20 cellular contexts compared by ENCODE assay signal in the genomic region with DNA sequence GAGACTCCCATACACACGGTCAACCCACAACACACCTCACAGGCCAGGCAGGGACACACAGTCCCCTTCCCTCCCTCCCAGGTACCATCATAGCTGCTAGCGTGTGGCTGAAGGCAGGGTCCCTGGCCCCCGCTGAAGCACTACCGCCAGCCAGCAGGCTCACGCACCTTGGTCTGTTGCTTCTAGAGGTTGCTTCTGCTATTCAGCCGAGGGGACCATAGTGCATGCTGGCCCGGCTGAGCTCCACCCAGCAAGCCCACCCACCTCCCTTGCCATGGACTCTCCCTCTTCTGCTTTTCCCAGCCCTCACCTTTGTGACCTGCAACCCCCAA. TPM values are rescaled to one million over a fixed set of nuclear protein-coding genes. Genes with fewer than 3 reads are reported as not detected.
"Had no signal": no experiment of that assay in that cellular context is flagged by ENCODE, and none has a peak within 500 bp of the region (broad histone marks: within the 10 kb centered on the region; RNA-seq: fewer than 3 reads in every experiment).

No MANE protein-coding gene starts in this region.

RNA-seq across cellular contexts. Expression of a gene that starts 38.0 kb away (rescaled TPM):
- total RNA-seq: activated naive CD4-positive, alpha-beta T cell treated with anti-CD3 and anti-CD28 coated beads for 36 hours; activated naive CD4-positive, alpha-beta T cell treated with anti-CD3 and anti-CD28 coated beads, Interleukin-2, amount 50 U/mL, for 72 hours; activated naive CD8-positive, alpha-beta T cell treated with anti-CD3 and anti-CD28 coated beads for 36 hours; activated naive CD8-positive, alpha-beta T cell treated with anti-CD3 and anti-CD28 coated beads, Interleukin-2, amount 10 ng/mL, durations not matched to agents 7 days and 5 days; activated T-cell treated with anti-CD3 and anti-CD28 coated beads, Interleukin-2, amount 50 U/mL, for 4 hours; activated T-cell treated with anti-CD3 and anti-CD28 coated beads, Interleukin-2, amount 50 U/mL, for 72 hours; activated T-helper 1 cell treated with anti-CD3 and anti-CD28 coated beads, Interleukin-12 subunit alpha, Interleukin-12 subunit beta, Interleukin-2, Interleukin-4 antibody, amounts not matched to agents 30 ng/mL and 10 ng/mL and 1 ng/mL, durations not matched to agents 14 hours and 24 hours and 36 hours; activated T-helper 17 cell treated with anti-CD3 and anti-CD28 coated beads, Interleukin-2, amount 50 U/mL, for 72 hours; activated T-helper 2 cell treated with anti-CD3 and anti-CD28 coated beads, Interferon-gamma antibody, Interleukin-2, Interleukin-4, amounts not matched to agents 10 μg/mL and 5 μg/mL and 100 μg/mL, durations not matched to agents 14 hours and 24 hours and 36 hours; adrenal gland; aorta; ascending aorta; astrocyte; body of pancreas; breast epithelium; bronchial epithelial cell; cardiac muscle cell; cardiac septum; cerebellum had no signal
- polyA plus RNA-seq: adipose tissue, adrenal gland, aorta, cardiac muscle cell had no signal

RNA-seq across cellular contexts. Expression of a gene that starts 46.7 kb away (rescaled TPM):
- total RNA-seq: activated naive CD4-positive, alpha-beta T cell treated with anti-CD3 and anti-CD28 coated beads for 36 hours; activated naive CD4-positive, alpha-beta T cell treated with anti-CD3 and anti-CD28 coated beads, Interleukin-2, amount 50 U/mL, for 72 hours; activated naive CD8-positive, alpha-beta T cell treated with anti-CD3 and anti-CD28 coated beads for 36 hours; activated naive CD8-positive, alpha-beta T cell treated with anti-CD3 and anti-CD28 coated beads, Interleukin-2, amount 10 ng/mL, durations not matched to agents 7 days and 5 days; activated T-cell treated with anti-CD3 and anti-CD28 coated beads, Interleukin-2, amount 50 U/mL, for 4 hours; activated T-cell treated with anti-CD3 and anti-CD28 coated beads, Interleukin-2, amount 50 U/mL, for 72 hours; activated T-helper 1 cell treated with anti-CD3 and anti-CD28 coated beads, Interleukin-12 subunit alpha, Interleukin-12 subunit beta, Interleukin-2, Interleukin-4 antibody, amounts not matched to agents 30 ng/mL and 10 ng/mL and 1 ng/mL, durations not matched to agents 14 hours and 24 hours and 36 hours; activated T-helper 17 cell treated with anti-CD3 and anti-CD28 coated beads, Interleukin-2, amount 50 U/mL, for 72 hours; activated T-helper 2 cell treated with anti-CD3 and anti-CD28 coated beads, Interferon-gamma antibody, Interleukin-2, Interleukin-4, amounts not matched to agents 10 μg/mL and 5 μg/mL and 100 μg/mL, durations not matched to agents 14 hours and 24 hours and 36 hours; adrenal gland; aorta; ascending aorta; astrocyte; body of pancreas; breast epithelium; bronchial epithelial cell; cardiac muscle cell; cardiac septum; cerebellum had no signal
- polyA plus RNA-seq: adipose tissue, adrenal gland, aorta, cardiac muscle cell had no signal
